ENCODE assay signal across 8 cellular contexts in the genomic region with DNA sequence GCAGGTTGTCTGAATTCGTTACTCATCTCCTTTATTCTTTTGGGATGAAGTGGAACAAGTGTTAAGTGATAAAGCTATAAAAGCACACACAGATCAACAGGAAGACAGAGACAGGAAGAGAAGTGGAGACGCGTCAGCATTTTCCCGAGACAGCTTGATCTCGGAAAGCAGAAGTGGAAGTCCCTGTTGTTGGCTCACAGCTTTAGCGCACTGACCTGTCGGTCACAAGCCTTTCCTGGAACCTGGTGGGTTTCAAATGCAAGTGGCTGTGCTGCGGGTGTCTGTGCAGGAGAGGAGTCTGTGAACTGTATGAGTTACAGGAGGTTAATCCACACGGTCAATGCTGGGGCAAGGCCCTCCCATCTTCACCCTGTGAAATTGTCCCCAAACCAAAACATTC.
DNase-seq lines count a peak whose midpoint lies in the region; ATAC-seq, FAIRE-seq and TF ChIP-seq lines count a peak whose summit lies in the region.

No MANE protein-coding gene starts in this region.

- POLR2A ChIA-PET in activated B cell treated with CpG ODN at 0.5 μM for 24 hours (lab: Charles Lee) = interaction anchor here (0.6 to 1.7 kb wide), 13 partner anchors 8 to 211 kb away, joined by 3 to 17 read pairs (median 4); no protein-coding TSS in a partner anchor

- intact Hi-C loops in activated B cell treated with CpG ODN at 0.5 μM for 24 hours (cut with micrococcal nuclease) = loop anchor here (1.0 to 5.0 kb wide), 4 partner anchors 12 to 65 kb away; no protein-coding TSS in a partner anchor
- intact Hi-C loops in right cardiac atrium (cut with DNase I) = no loop called here

- 21% methylated on average over 9 of the region's 9 CpGs for WGBS in right cardiac atrium

- H3K4me1 Mint-ChIP-seq in activated B cell treated with CpG ODN at 0.5 μM for 24 hours = peaks cover 41% of the 10 kb centered on the region
- peaks cover 9% of the 10 kb centered on the region for H3K4me1 Mint-ChIP-seq in stimulated activated naive CD8-positive, alpha-beta T cell treated with anti-CD3 and anti-CD28 coated beads, Interleukin-15, Interleukin-2, amounts not matched to agents 100 ng/mL and 50 ng/mL, for 24 hours (ENCODE audit: low read depth)

- no peaks in the 10 kb centered on the region for H4K20me1 ChIP-seq in BLaER1

- peak; percentile 99 for FAIRE-seq in GM19239 (lab: Jason Lieb, UNC)

- peak overlapping the region; percentile 70 for H3K4me3 Mint-ChIP-seq in activated B cell treated with CpG ODN at 0.5 μM for 24 hours
- peak overlapping the region; percentile 30 for H3K4me3 Mint-ChIP-seq in stimulated activated naive CD8-positive, alpha-beta T cell treated with anti-CD3 and anti-CD28 coated beads, Interleukin-15, Interleukin-2, amounts not matched to agents 100 ng/mL and 50 ng/mL, for 24 hours

- H3K9me3 ChIP-seq in BLaER1 = no peaks in the 10 kb centered on the region
- H3K9me3 ChIP-seq in right cardiac atrium (ENCODE audit: control insufficient read depth, low read length) = no peaks in the 10 kb centered on the region

- H3K27me3 ChIP-seq in BLaER1 = no peaks in the 10 kb centered on the region
- H3K27me3 ChIP-seq in right cardiac atrium (ENCODE audit: control insufficient read depth, insufficient read depth) = no peaks in the 10 kb centered on the region

- peak overlapping the region; percentile 92 for H3K27ac Mint-ChIP-seq in activated B cell treated with CpG ODN at 0.5 μM for 24 hours
- peak overlapping the region; percentile 64 for H3K27ac Mint-ChIP-seq in stimulated activated naive CD8-positive, alpha-beta T cell treated with anti-CD3 and anti-CD28 coated beads, Interleukin-15, Interleukin-2, amounts not matched to agents 100 ng/mL and 50 ng/mL, for 24 hours

- H3K27me3 Mint-ChIP-seq in activated B cell treated with CpG ODN at 0.5 μM for 24 hours = no peaks in the 10 kb centered on the region
- H3K27me3 Mint-ChIP-seq in stimulated activated naive CD8-positive, alpha-beta T cell treated with anti-CD3 and anti-CD28 coated beads, Interleukin-15, Interleukin-2, amounts not matched to agents 100 ng/mL and 50 ng/mL, for 24 hours = no peaks in the 10 kb centered on the region

- DNase-seq in GM19239 (ENCODE audit: insufficient read length, low spot score) (peak; percentile 44), activated B cell treated with CpG ODN at 0.5 μM for 24 hours (peak; percentile 46), right cardiac atrium (peak in 2 of 3 donors; percentile 53 to 66), cerebellar cortex (ENCODE audit: low spot score) (no peak), OCI-M2 (lab: John Stamatoyannopoulos, UW; ENCODE audit: unreplicated experiment) (no peak)

- H3K4me3 ChIP-seq in BLaER1 = no peak overlapping the region
- peak overlapping the region; percentile 20 for H3K4me3 ChIP-seq in right cardiac atrium (ENCODE audit: low read length)

- H3K9me3 Mint-ChIP-seq in activated B cell treated with CpG ODN at 0.5 μM for 24 hours = no peaks in the 10 kb centered on the region
- H3K9me3 Mint-ChIP-seq in stimulated activated naive CD8-positive, alpha-beta T cell treated with anti-CD3 and anti-CD28 coated beads, Interleukin-15, Interleukin-2, amounts not matched to agents 100 ng/mL and 50 ng/mL, for 24 hours = no peaks in the 10 kb centered on the region

- H3K4me1 ChIP-seq in BLaER1 (peaks cover 11% of the 10 kb centered on the region), right cardiac atrium (ENCODE audit: control insufficient read depth, insufficient read depth, low read length) (peaks cover 4% of the 10 kb centered on the region)

- no peaks in the 10 kb centered on the region for H3K36me3 Mint-ChIP-seq in activated B cell treated with CpG ODN at 0.5 μM for 24 hours (ENCODE audit: low read depth)
- no peaks in the 10 kb centered on the region for H3K36me3 Mint-ChIP-seq in stimulated activated naive CD8-positive, alpha-beta T cell treated with anti-CD3 and anti-CD28 coated beads, Interleukin-15, Interleukin-2, amounts not matched to agents 100 ng/mL and 50 ng/mL, for 24 hours (ENCODE audit: low read depth)

- H3K27ac ChIP-seq in BLaER1 (0 out of 2 replicates have a peak overlapping the region, but pooled peaks have one; percentile 20), right cardiac atrium (ENCODE audit: low read length) (peak overlapping the region; percentile 70)

- no peak overlapping the region for H3K9ac ChIP-seq in BLaER1

- ATAC-seq in HG03139 (IDR thresholded peaks at IDR 0.05; ENCODE audit: unreplicated experiment) (peak; percentile 94), activated B cell treated with CpG ODN at 0.5 μM for 24 hours (ENCODE audit: low read depth) (peak; percentile 92), right cardiac atrium (peak; percentile 80 to 84)

- H3K36me3 ChIP-seq in BLaER1 = no peaks in the 10 kb centered on the region

- H3K4me2 ChIP-seq in BLaER1 = peak overlapping the region; percentile 75

- no peak for TF ChIP-seq CTCF in activated B cell treated with CpG ODN at 0.5 μM for 24 hours (IDR thresholded peaks at IDR 0.05)

- CTCF ChIA-PET in activated B cell treated with CpG ODN at 0.5 μM for 24 hours (lab: Charles Lee) = interaction anchor here (1.3 kb wide), 1 partner anchor 67 kb away, joined by 8 read pairs; no protein-coding TSS in a partner anchor

Comparison
In these comparisons a context has a peak if more than half of its experiments do, and no peak if none do; other contexts are left out.
1. DNase-seq: peak in GM19239 (single experiment), activated B cell treated with CpG ODN at 0.5 μM for 24 hours (single experiment) and right cardiac atrium (2 of 3); none in cerebellar cortex (single experiment) and OCI-M2 (single experiment).
2. Peak in every context shown above with its lines, with median percentiles within 50 percentile points of each other: ATAC-seq.